Comparison of ENCODE assay signal across 25 cellular contexts in the genomic region with DNA sequence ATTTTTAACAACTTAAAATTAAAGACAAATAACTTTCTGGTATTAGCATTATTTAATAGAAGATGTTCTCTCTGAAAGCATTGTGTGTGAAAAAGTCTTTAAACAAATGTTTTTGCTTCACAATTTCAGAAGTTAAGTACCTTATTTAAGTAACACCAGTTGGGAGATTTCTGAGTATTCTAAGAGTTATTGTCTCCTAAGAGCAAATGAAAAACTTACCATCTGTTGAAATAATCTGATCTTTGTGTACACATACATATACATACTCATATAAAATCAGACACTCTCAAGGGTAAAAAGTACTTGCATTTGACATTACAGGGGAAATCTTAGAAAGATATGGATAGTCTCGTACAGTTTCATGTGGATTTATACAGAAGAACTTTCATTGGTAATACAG. TPM values are rescaled to one million over a fixed set of nuclear protein-coding genes. Genes with fewer than 3 reads are reported as not detected.
DNase-seq lines count a peak whose midpoint lies in the region; ATAC-seq and TF ChIP-seq lines count a peak whose summit lies in the region.
"Had no signal": no experiment of that assay in that cellular context is flagged by ENCODE, and none has a peak within 500 bp of the region (broad histone marks: within the 10 kb centered on the region; RNA-seq: fewer than 3 reads in every experiment).

No MANE protein-coding gene starts in this region.

- peaks cover 58% of the 10 kb centered on the region for H3K79me2 ChIP-seq in MM.1S (ENCODE audit: low read length)
- peaks cover 96% of the 10 kb centered on the region for H3K79me2 ChIP-seq in smooth muscle cell (ENCODE audit: low read depth)

- ATAC-seq in activated T-cell treated with anti-CD3 and anti-CD28 coated beads, Interleukin-2, amount 50 U/mL, for 72 hours (replicated peaks in 1 of 2), result no peak

- H3F3A ChIP-seq in MM.1S (ENCODE audit: insufficient read depth, low read length) (0 out of 2 replicates have a peak, but pooled peaks cover 6% of the 10 kb centered on the region), smooth muscle cell (ENCODE audit: low read depth) (peaks cover 14% of the 10 kb centered on the region)

- no peaks in the 10 kb centered on the region for H3K9me3 Mint-ChIP-seq in activated T-cell treated with anti-CD3 and anti-CD28 coated beads, Interleukin-2, amount 50 U/mL, for 72 hours
- no peaks in the 10 kb centered on the region for H3K9me3 Mint-ChIP-seq in Caco-2 (ENCODE audit: unreplicated experiment)
- H3K9me3 Mint-ChIP-seq: activated naive CD4-positive, alpha-beta T cell treated with anti-CD3 and anti-CD28 coated beads, Interleukin-2, amount 50 U/mL, for 24 hours; central memory CD8-positive, alpha-beta T cell; mesothelial cell of epicardium; nephron progenitor cell had no signal

- CTCF ChIA-PET in Caco-2 (lab: Charles Lee), result no interaction called here

- no peaks in the 10 kb centered on the region for H3K27me3 ChIP-seq in MM.1S (replicated peaks; ENCODE audit: insufficient read depth, low read length)
- no peaks in the 10 kb centered on the region for H3K27me3 ChIP-seq in SJCRH30
- H3K27me3 ChIP-seq in smooth muscle cell (ENCODE audit: low read depth), result no peaks in the 10 kb centered on the region
- H3K27me3 ChIP-seq in Caco-2 (replicated peaks; ENCODE audit: control insufficient read depth, insufficient read depth, low read length), result no peaks in the 10 kb centered on the region
- H3K27me3 ChIP-seq: tibial artery had no signal

- H3K27ac ChIP-seq in MM.1S (ENCODE audit: low read length) (peak overlapping the region; percentile 83; the same call in 1 of the 2 replicates), SJCRH30 (no peak overlapping the region; the same call in 1 of the 2 replicates), smooth muscle cell (ENCODE audit: low read depth) (peak overlapping the region; percentile 42)
- H3K27ac ChIP-seq: PC-9, tibial artery had no signal

- no peak overlapping the region for H3K27ac Mint-ChIP-seq in activated T-cell treated with anti-CD3 and anti-CD28 coated beads, Interleukin-2, amount 50 U/mL, for 72 hours
- H3K27ac Mint-ChIP-seq in Caco-2 (ENCODE audit: unreplicated experiment), result no peak overlapping the region
- H3K27ac Mint-ChIP-seq: activated naive CD4-positive, alpha-beta T cell treated with anti-CD3 and anti-CD28 coated beads, Interleukin-2, amount 50 U/mL, for 24 hours; CD4-positive, alpha-beta memory T cell; mesothelial cell of epicardium; nephron progenitor cell had no signal

- H3K36me3 Mint-ChIP-seq in activated T-cell treated with anti-CD3 and anti-CD28 coated beads, Interleukin-2, amount 50 U/mL, for 72 hours (ENCODE audit: insufficient read depth in 2 of 2), result peaks cover 0 to 4% of the 10 kb centered on the region in 2 donors
- H3K36me3 Mint-ChIP-seq in Caco-2 (ENCODE audit: insufficient read depth, unreplicated experiment), result no peaks in the 10 kb centered on the region
- H3K36me3 Mint-ChIP-seq: activated naive CD4-positive, alpha-beta T cell treated with anti-CD3 and anti-CD28 coated beads, Interleukin-2, amount 50 U/mL, for 24 hours; CD4-positive, alpha-beta memory T cell had no signal

- H3K36me3 ChIP-seq in MM.1S (replicated peaks; ENCODE audit: insufficient read depth, low read length), result peaks cover 10% of the 10 kb centered on the region; the same call in 1 of the 2 replicates
- no peaks in the 10 kb centered on the region for H3K36me3 ChIP-seq in SJCRH30
- H3K36me3 ChIP-seq in smooth muscle cell (ENCODE audit: low read depth), result peaks cover 5% of the 10 kb centered on the region
- peaks cover 5% of the 10 kb centered on the region for H3K36me3 ChIP-seq in Caco-2 (ENCODE audit: control insufficient read depth, insufficient read depth, low read length)

- no peak for TF ChIP-seq CTCF in MM.1S (IDR thresholded peaks at IDR 0.05; ENCODE audit: low read length)
- TF ChIP-seq CTCF in smooth muscle cell (IDR thresholded peaks at IDR 0.05; ENCODE audit: borderline replicate concordance, insufficient read depth, poor library complexity, severe bottlenecking), result no peak
- no peak for TF ChIP-seq CTCF in Caco-2 (IDR thresholded peaks at IDR 0.05; ENCODE audit: insufficient read depth in 1 of 2, low read depth in 1 of 2, low read length in 1 of 2, severe bottlenecking in 1 of 2, unreplicated experiment in 1 of 2)

- H3K4me3 ChIP-seq in MM.1S (ENCODE audit: low read length), result peak overlapping the region; percentile 68
- peak overlapping the region; percentile 40; the same call in 1 of the 2 replicates for H3K4me3 ChIP-seq in SJCRH30
- peak overlapping the region; percentile 43 for H3K4me3 ChIP-seq in smooth muscle cell
- H3K4me3 ChIP-seq in Caco-2 (ENCODE audit: low read depth, low read length), result no peak overlapping the region
- H3K4me3 ChIP-seq: PC-9 had no signal

- H3K4me1 ChIP-seq in MM.1S (ENCODE audit: low read length) (peaks cover 7% of the 10 kb centered on the region), SJCRH30 (peaks cover 15% of the 10 kb centered on the region; the same call in 1 of the 2 replicates), smooth muscle cell (ENCODE audit: low read depth) (peaks cover 23% of the 10 kb centered on the region), Caco-2 (no peaks in the 10 kb centered on the region)

- no peaks in the 10 kb centered on the region for H3K27me3 Mint-ChIP-seq in activated T-cell treated with anti-CD3 and anti-CD28 coated beads, Interleukin-2, amount 50 U/mL, for 72 hours (ENCODE audit: low read depth)
- no peaks in the 10 kb centered on the region for H3K27me3 Mint-ChIP-seq in Caco-2 (ENCODE audit: insufficient read depth, unreplicated experiment)
- H3K27me3 Mint-ChIP-seq: activated naive CD4-positive, alpha-beta T cell treated with anti-CD3 and anti-CD28 coated beads, Interleukin-2, amount 50 U/mL, for 24 hours; CD4-positive, alpha-beta memory T cell; central memory CD8-positive, alpha-beta T cell had no signal

- no TSS peak for BruUV-seq in Caco-2 (replicated peaks; lab: Mats Ljungman, UMichigan)

- no peaks in the 10 kb centered on the region for H3K9me2 ChIP-seq in MM.1S (replicated peaks; ENCODE audit: insufficient read depth, low read length)

- H3K4me1 Mint-ChIP-seq in activated T-cell treated with anti-CD3 and anti-CD28 coated beads, Interleukin-2, amount 50 U/mL, for 72 hours (ENCODE audit: low read depth), result no peaks in the 10 kb centered on the region
- H3K4me1 Mint-ChIP-seq in Caco-2 (ENCODE audit: low read depth, unreplicated experiment), result no peaks in the 10 kb centered on the region
- H3K4me1 Mint-ChIP-seq: CD4-positive, alpha-beta memory T cell; central memory CD8-positive, alpha-beta T cell had no signal

- WGBS in smooth muscle cell (ENCODE audit: low lambda C conversion rate), result 94% methylated on average over 1 of the region's 1 CpG

- no peak for DNase-seq in MM.1S
- DNase-seq in SJCRH30, result no peak
- DNase-seq in inferior parietal cortex (ENCODE audit: extremely low spot score), result peak; percentile 58
- no peak for DNase-seq in smooth muscle cell (lab: John Stamatoyannopoulos, UW; ENCODE audit: unreplicated experiment)
- DNase-seq in activated T-cell treated with anti-CD3 and anti-CD28 coated beads, Interleukin-2, amount 50 U/mL, for 72 hours, result no peak
- no peak for DNase-seq in Caco-2
- no peak for DNase-seq in cerebellar nuclear complex (lab: John Stamatoyannopoulos, UW)
- no peak for DNase-seq in T1000 (lab: John Stamatoyannopoulos, UW)
- DNase-seq: activated CD4-positive, alpha-beta T cell treated with anti-CD3 and anti-CD28 coated beads for 4 hours; aorta; CD4-positive, alpha-beta memory T cell; DMS153; erythroblast; GDM1; H7; NCI-H774; nephron progenitor cell; PC-9; SIG-M5; stimulated activated CD4-positive, alpha-beta T cell treated with anti-CD3 and anti-CD28 coated beads, Interleukin-1b, Interleukin-23, amount 100 ng/mL, for 48 hours; T-helper 1 cell; tibial artery had no signal

- H3K4me2 ChIP-seq in MM.1S (ENCODE audit: low read depth, low read length) (peak overlapping the region; percentile 74), smooth muscle cell (peak overlapping the region; percentile 79)
- H3K4me2 ChIP-seq: PC-9 had no signal

- POLR2A ChIA-PET in Caco-2 (lab: Charles Lee), result no interaction called here

- peak overlapping the region; percentile 87; the same call in 1 of the 2 replicates for H3K9ac ChIP-seq in MM.1S (ENCODE audit: low read length)
- H3K9ac ChIP-seq in smooth muscle cell (ENCODE audit: low read depth), result no peak overlapping the region

- H4K20me1 ChIP-seq in MM.1S (ENCODE audit: insufficient read depth, low read length) (no peaks in the 10 kb centered on the region), smooth muscle cell (ENCODE audit: low read depth) (peaks cover 58% of the 10 kb centered on the region)

- H3K4me3 Mint-ChIP-seq in activated T-cell treated with anti-CD3 and anti-CD28 coated beads, Interleukin-2, amount 50 U/mL, for 72 hours, result no peak overlapping the region
- no peak overlapping the region for H3K4me3 Mint-ChIP-seq in Caco-2 (ENCODE audit: unreplicated experiment)
- H3K4me3 Mint-ChIP-seq: activated naive CD4-positive, alpha-beta T cell treated with anti-CD3 and anti-CD28 coated beads, Interleukin-2, amount 50 U/mL, for 24 hours; CD4-positive, alpha-beta memory T cell; central memory CD8-positive, alpha-beta T cell; nephron progenitor cell had no signal

- no peaks in the 10 kb centered on the region for H3K9me3 ChIP-seq in MM.1S (replicated peaks; ENCODE audit: insufficient read depth, low read length)
- no peaks in the 10 kb centered on the region for H3K9me3 ChIP-seq in SJCRH30 (replicated peaks)
- H3K9me3 ChIP-seq in smooth muscle cell (replicated peaks; ENCODE audit: low read depth), result no peaks in the 10 kb centered on the region
- H3K9me3 ChIP-seq in Caco-2, result no peaks in the 10 kb centered on the region
- H3K9me3 ChIP-seq: tibial artery had no signal

- H2AFZ ChIP-seq in MM.1S (ENCODE audit: low read length) (no peak overlapping the region), smooth muscle cell (ENCODE audit: low read depth) (no peak overlapping the region)
- H2AFZ ChIP-seq: PC-9 had no signal

- intact Hi-C loops in Caco-2 (cut with micrococcal nuclease; ENCODE audit: unreplicated experiment), result no loop called here

RNA-seq across cellular contexts. Expression of gene BTBD3, which starts 2.4 kb away (rescaled TPM):
- 34.5 and 36.2 TPM in 2 replicates for total RNA-seq in SJCRH30 (2014; rRNA removed; shearing (Covaris generic))
- 65.2 and 70.1 TPM in 2 replicates for total RNA-seq in smooth muscle cell
- 17.5 and 18.2 TPM in 2 replicates for polyA plus RNA-seq in smooth muscle cell
- total RNA-seq in activated T-cell treated with anti-CD3 and anti-CD28 coated beads, Interleukin-2, amount 50 U/mL, for 72 hours, result 1 to 10 TPM; 4.6 to 9.4 TPM
- total RNA-seq in Caco-2 (2022), result 39.0 and 44.1 TPM in 2 replicates
